In the genomic region with DNA sequence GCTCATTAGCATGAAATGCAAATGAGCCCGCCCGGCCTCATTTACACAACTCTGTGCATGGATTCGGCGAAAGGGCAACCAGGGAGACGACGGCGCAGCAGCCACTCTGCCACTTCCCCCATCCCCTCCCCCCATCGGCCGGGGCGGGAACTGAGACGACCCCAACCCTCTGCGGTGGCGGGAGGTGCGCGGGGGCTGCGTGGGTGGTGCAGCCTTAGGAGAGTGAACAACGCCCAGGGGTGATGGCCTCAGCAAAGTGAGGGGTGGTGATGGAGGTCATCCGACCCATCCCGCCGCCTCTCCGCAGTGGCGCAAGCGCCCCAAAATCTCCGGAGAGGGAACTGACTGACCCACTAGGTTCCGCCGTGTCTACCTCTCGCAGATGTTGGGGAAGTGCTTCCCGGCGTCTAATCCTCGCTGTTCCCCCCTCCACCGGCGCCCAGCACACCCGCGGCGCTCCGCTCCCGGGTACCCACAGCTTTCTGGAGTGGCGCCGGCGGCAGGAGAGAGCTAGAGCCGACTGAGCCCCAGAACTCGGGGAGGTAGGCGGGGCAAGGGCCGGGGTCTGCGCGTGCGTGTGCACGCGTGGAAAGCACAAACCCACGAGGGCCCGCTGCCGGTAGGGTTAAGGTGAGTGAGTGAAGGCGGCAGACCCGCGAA, we compare ENCODE assay signal across 10 cellular contexts. TPM values are rescaled to one million over a fixed set of nuclear protein-coding genes. Genes with fewer than 3 reads are reported as not detected.
A peak's percentile ranks its signal among the peaks of the same experiment; 100 is the strongest.
DNase-seq lines count a peak whose midpoint lies in the region; ATAC-seq and TF ChIP-seq lines count a peak whose summit lies in the region.
"Had no signal": no experiment of that assay in that cellular context is flagged by ENCODE, and none has a peak within 500 bp of the region (broad histone marks: within the 10 kb centered on the region; RNA-seq: fewer than 3 reads in every experiment).

No MANE protein-coding gene starts in this region.

- peak overlapping the region; percentile 51; the same call in 1 of the 2 replicates for H3K9ac ChIP-seq in iPS-20b (ENCODE audit: low read depth, low read length)

- peaks cover 13% of the 10 kb centered on the region; the same call in 1 of the 2 replicates for H3K4me1 ChIP-seq in iPS-20b (ENCODE audit: insufficient read depth, low read length)
- H3K4me1 ChIP-seq in stomach, result peaks cover 37 to 58% (median 43%) of the 10 kb centered on the region in 4 donors

- intact Hi-C loops in activated CD8-positive, alpha-beta T cell treated with anti-CD3 and anti-CD28 coated beads for 36 hours (cut with micrococcal nuclease), result no loop called here
- intact Hi-C loops in stomach (cut with DNase I; ENCODE audit: low total_unique reads), result no loop called here

- no peaks in the 10 kb centered on the region for H3K9me3 Mint-ChIP-seq in activated CD8-positive, alpha-beta T cell treated with anti-CD3 and anti-CD28 coated beads for 36 hours
- H3K9me3 Mint-ChIP-seq in activated CD8-positive, alpha-beta T cell treated with anti-CD3 and anti-CD28 coated beads, Interleukin-2, amount 10 ng/mL, durations not matched to agents 7 days and 5 days (ENCODE audit: insufficient read depth), result no peaks in the 10 kb centered on the region
- H3K9me3 Mint-ChIP-seq in activated T-cell treated with anti-CD3 and anti-CD28 coated beads, Interleukin-2, amount 50 U/mL, for 4 hours, result no peaks in the 10 kb centered on the region

- DNase-seq in activated CD8-positive, alpha-beta T cell treated with anti-CD3 and anti-CD28 coated beads for 36 hours, result peak; percentile 42
- no peak for DNase-seq in activated CD8-positive, alpha-beta T cell treated with anti-CD3 and anti-CD28 coated beads, Interleukin-2, amount 10 ng/mL, durations not matched to agents 7 days and 5 days
- peak; percentile 13 for DNase-seq in activated T-cell treated with anti-CD3 and anti-CD28 coated beads, Interleukin-2, amount 50 U/mL, for 4 hours
- DNase-seq in stomach (no peak), brain microvascular endothelial cell (no peak), omental fat pad (ENCODE audit: low spot score) (no peak), OCI-M1 (lab: John Stamatoyannopoulos, UW) (no peak)

- H3K4me3 ChIP-seq in iPS-20b (ENCODE audit: low read length) (peak overlapping the region; percentile 84), stomach (peak overlapping the region; percentile 20 to 76 (median 40)), brain microvascular endothelial cell (ENCODE audit: low read depth, low read length) (no peak overlapping the region)
- H3K4me3 ChIP-seq: SJSA1 had no signal

- no peak for TF ChIP-seq CTCF in activated CD8-positive, alpha-beta T cell treated with anti-CD3 and anti-CD28 coated beads for 36 hours (IDR thresholded peaks at IDR 0.05)
- TF ChIP-seq CTCF in stomach (IDR thresholded peaks at IDR 0.05), result no peak
- no peak for TF ChIP-seq CTCF in brain microvascular endothelial cell (IDR thresholded peaks at IDR 0.05; ENCODE audit: low read depth, low read length, missing control alignments)
- no peak for TF ChIP-seq CTCF in omental fat pad (IDR thresholded peaks at IDR 0.05)

- CTCF ChIA-PET in activated CD8-positive, alpha-beta T cell treated with anti-CD3 and anti-CD28 coated beads for 36 hours (lab: Charles Lee), result interaction anchor here (0.9 to 2.1 kb wide), 7 partner anchors 8 to 197 kb away, joined by 3 to 6 read pairs (median 3); no protein-coding TSS in a partner anchor
- CTCF ChIA-PET in activated CD8-positive, alpha-beta T cell treated with anti-CD3 and anti-CD28 coated beads, Interleukin-2, amount 10 ng/mL, durations not matched to agents 7 days and 5 days (lab: Charles Lee), result interaction anchor here (1.3 kb wide), 1 partner anchor 17 kb away, joined by 4 read pairs; no protein-coding TSS in a partner anchor

- H3K4me1 Mint-ChIP-seq in activated CD8-positive, alpha-beta T cell treated with anti-CD3 and anti-CD28 coated beads for 36 hours (ENCODE audit: low read depth), result peaks cover 19% of the 10 kb centered on the region
- H3K4me1 Mint-ChIP-seq in activated CD8-positive, alpha-beta T cell treated with anti-CD3 and anti-CD28 coated beads, Interleukin-2, amount 10 ng/mL, durations not matched to agents 7 days and 5 days (ENCODE audit: low read depth), result peaks cover 17% of the 10 kb centered on the region
- peaks cover 22% of the 10 kb centered on the region for H3K4me1 Mint-ChIP-seq in activated T-cell treated with anti-CD3 and anti-CD28 coated beads, Interleukin-2, amount 50 U/mL, for 4 hours (ENCODE audit: low read depth)

- H3K27me3 ChIP-seq in iPS-20b (ENCODE audit: insufficient read depth, low read length) (peaks cover 75% of the 10 kb centered on the region), stomach (peaks cover 6 to 70% (median 53%) of the 10 kb centered on the region in 3 donors), brain microvascular endothelial cell (replicated peaks) (peaks cover 58% of the 10 kb centered on the region)

- in situ Hi-C loops in brain microvascular endothelial cell (cut with HindIII; ENCODE audit: low pct_ligation_motif_present, low sequenced_read_pairs), result loop anchor here (25.0 kb wide), 1 partner anchor 128 kb away; no protein-coding TSS in a partner anchor

- WGBS in stomach, 5 donors, result 1 to 5% (median 3%) methylated on average over 37 to 55 of the region's 55 CpGs

- H3K36me3 Mint-ChIP-seq in activated CD8-positive, alpha-beta T cell treated with anti-CD3 and anti-CD28 coated beads for 36 hours (ENCODE audit: low read depth), result peaks cover 4% of the 10 kb centered on the region
- no peaks in the 10 kb centered on the region for H3K36me3 Mint-ChIP-seq in activated CD8-positive, alpha-beta T cell treated with anti-CD3 and anti-CD28 coated beads, Interleukin-2, amount 10 ng/mL, durations not matched to agents 7 days and 5 days (ENCODE audit: low read depth)
- H3K36me3 Mint-ChIP-seq in activated T-cell treated with anti-CD3 and anti-CD28 coated beads, Interleukin-2, amount 50 U/mL, for 4 hours (ENCODE audit: insufficient read depth), result no peaks in the 10 kb centered on the region

- POLR2A ChIA-PET in activated CD8-positive, alpha-beta T cell treated with anti-CD3 and anti-CD28 coated beads for 36 hours (lab: Charles Lee), result interaction anchor here (0.9 to 1.6 kb wide), 2 partner anchors 80 to 186 kb away, joined by 4 read pairs; partner anchors contain the start of genes EME1, MRPL27 and RSAD1
- POLR2A ChIA-PET in activated CD8-positive, alpha-beta T cell treated with anti-CD3 and anti-CD28 coated beads, Interleukin-2, amount 10 ng/mL, durations not matched to agents 7 days and 5 days (lab: Charles Lee), result interaction anchor here (1.2 kb wide), 1 partner anchor 149 kb away, joined by 3 read pairs; no protein-coding TSS in a partner anchor

- no peak for TF ChIP-seq POLR2A in stomach (IDR thresholded peaks at IDR 0.05)

- peaks cover 46% of the 10 kb centered on the region for H3K27me3 Mint-ChIP-seq in activated CD8-positive, alpha-beta T cell treated with anti-CD3 and anti-CD28 coated beads for 36 hours
- H3K27me3 Mint-ChIP-seq in activated CD8-positive, alpha-beta T cell treated with anti-CD3 and anti-CD28 coated beads, Interleukin-2, amount 10 ng/mL, durations not matched to agents 7 days and 5 days (ENCODE audit: low read depth), result peaks cover 48% of the 10 kb centered on the region
- peaks cover 42% of the 10 kb centered on the region for H3K27me3 Mint-ChIP-seq in activated T-cell treated with anti-CD3 and anti-CD28 coated beads, Interleukin-2, amount 50 U/mL, for 4 hours (ENCODE audit: low read depth)

- H3K27ac ChIP-seq in iPS-20b (ENCODE audit: low read length) (no peak overlapping the region), stomach (no peak overlapping the region), brain microvascular endothelial cell (no peak overlapping the region)
- H3K27ac ChIP-seq: SJSA1 had no signal

- H3K4me3 Mint-ChIP-seq in activated CD8-positive, alpha-beta T cell treated with anti-CD3 and anti-CD28 coated beads for 36 hours, result peak overlapping the region; percentile 62
- no peak overlapping the region for H3K4me3 Mint-ChIP-seq in activated CD8-positive, alpha-beta T cell treated with anti-CD3 and anti-CD28 coated beads, Interleukin-2, amount 10 ng/mL, durations not matched to agents 7 days and 5 days
- peak overlapping the region; percentile 48 for H3K4me3 Mint-ChIP-seq in activated T-cell treated with anti-CD3 and anti-CD28 coated beads, Interleukin-2, amount 50 U/mL, for 4 hours

- ATAC-seq in activated CD8-positive, alpha-beta T cell treated with anti-CD3 and anti-CD28 coated beads for 36 hours, result no peak
- ATAC-seq in activated CD8-positive, alpha-beta T cell treated with anti-CD3 and anti-CD28 coated beads, Interleukin-2, amount 10 ng/mL, durations not matched to agents 7 days and 5 days, result no peak
- ATAC-seq in activated T-cell treated with anti-CD3 and anti-CD28 coated beads, Interleukin-2, amount 50 U/mL, for 4 hours, result no peak
- no peak for ATAC-seq in omental fat pad (ENCODE audit: low FRiP score)

- H3K9me3 ChIP-seq in iPS-20b (ENCODE audit: insufficient read depth, low read depth, low read length) (no peaks in the 10 kb centered on the region), stomach (no peaks in the 10 kb centered on the region)

- H3K36me3 ChIP-seq in iPS-20b (ENCODE audit: insufficient read depth, low read depth, low read length), result no peaks in the 10 kb centered on the region
- peaks cover 3 to 20% (median 16%) of the 10 kb centered on the region in 4 donors for H3K36me3 ChIP-seq in stomach
- no peaks in the 10 kb centered on the region for H3K36me3 ChIP-seq in brain microvascular endothelial cell (replicated peaks)
- H3K36me3 ChIP-seq: SJSA1 had no signal

- no peak for TF ChIP-seq EP300 in stomach (IDR thresholded peaks at IDR 0.05)

- H3K27ac Mint-ChIP-seq in activated CD8-positive, alpha-beta T cell treated with anti-CD3 and anti-CD28 coated beads for 36 hours, result no peak overlapping the region
- H3K27ac Mint-ChIP-seq in activated CD8-positive, alpha-beta T cell treated with anti-CD3 and anti-CD28 coated beads, Interleukin-2, amount 10 ng/mL, durations not matched to agents 7 days and 5 days, result no peak overlapping the region

RNA-seq across cellular contexts. Expression of gene CACNA1G, which starts 1.4 kb away (rescaled TPM):
- total RNA-seq in activated CD8-positive, alpha-beta T cell treated with anti-CD3 and anti-CD28 coated beads for 36 hours, result under 1 TPM in 1 of 2 experiments, not detected in 1; 0.13 TPM
- not detected for total RNA-seq in activated CD8-positive, alpha-beta T cell treated with anti-CD3 and anti-CD28 coated beads, Interleukin-2, amount 10 ng/mL, durations not matched to agents 7 days and 5 days
- under 1 TPM in 1 of 3 donors, not detected in 2; 0.03 TPM for total RNA-seq in activated T-cell treated with anti-CD3 and anti-CD28 coated beads, Interleukin-2, amount 50 U/mL, for 4 hours
- 1 to 10 TPM in 2 of 5 donors, not detected in 3; 2.0 to 3.7 TPM for total RNA-seq in stomach
- under 1 TPM in 2 of 3 donors, not detected in 1; 0.06 to 0.10 TPM for polyA plus RNA-seq in stomach
- 1 to 10 TPM in 2 of 4 donors, under 1 TPM in 2; 0.32 to 3.8 (median 1.2) TPM for total RNA-seq in omental fat pad

RNA-seq across cellular contexts. Expression of gene SPATA20, which starts 12.1 kb away (rescaled TPM):
- total RNA-seq in activated CD8-positive, alpha-beta T cell treated with anti-CD3 and anti-CD28 coated beads for 36 hours, result 10 to 100 TPM; 29.0 to 36.2 TPM
- total RNA-seq in activated CD8-positive, alpha-beta T cell treated with anti-CD3 and anti-CD28 coated beads, Interleukin-2, amount 10 ng/mL, durations not matched to agents 7 days and 5 days, result 10 to 100 TPM; 23.9 to 27.3 TPM
- 10 to 100 TPM in 2 of 3 donors, 1 to 10 TPM in 1; 6.5 to 16.9 (median 13.5) TPM for total RNA-seq in activated T-cell treated with anti-CD3 and anti-CD28 coated beads, Interleukin-2, amount 50 U/mL, for 4 hours
- total RNA-seq in stomach (1,000 to 10,000 TPM in 1 of 5 donors, 100 to 1,000 TPM in 3, 10 to 100 TPM in 1; 45.0 to 1,214 (median 194) TPM), omental fat pad (10 to 100 TPM; 42.8 to 65.1 (median 49.4) TPM)
- polyA plus RNA-seq in stomach, result 10 to 100 TPM; 24.8 to 58.6 (median 40.6) TPM

RNA-seq across cellular contexts. Expression of gene EPN3, which starts 26.6 kb away (rescaled TPM):
- total RNA-seq in activated CD8-positive, alpha-beta T cell treated with anti-CD3 and anti-CD28 coated beads for 36 hours, result not detected
- total RNA-seq in activated CD8-positive, alpha-beta T cell treated with anti-CD3 and anti-CD28 coated beads, Interleukin-2, amount 10 ng/mL, durations not matched to agents 7 days and 5 days, result not detected
- under 1 TPM in 1 of 3 donors, not detected in 2; 0.30 TPM for total RNA-seq in activated T-cell treated with anti-CD3 and anti-CD28 coated beads, Interleukin-2, amount 50 U/mL, for 4 hours
- total RNA-seq in stomach (100 to 1,000 TPM in 2 of 5 donors, 10 to 100 TPM in 2, 1 to 10 TPM in 1; 6.4 to 117 (median 49.5) TPM), omental fat pad (not detected)
- 10 to 100 TPM; 25.9 to 76.3 (median 40.6) TPM for polyA plus RNA-seq in stomach
- polyA plus RNA-seq: BJ had no signal

RNA-seq across cellular contexts. Expression of gene MYCBPAP, which starts 50.8 kb away (rescaled TPM):
- 1 to 10 TPM; 6.7 to 6.9 TPM for total RNA-seq in activated CD8-positive, alpha-beta T cell treated with anti-CD3 and anti-CD28 coated beads for 36 hours
- total RNA-seq in activated CD8-positive, alpha-beta T cell treated with anti-CD3 and anti-CD28 coated beads, Interleukin-2, amount 10 ng/mL, durations not matched to agents 7 days and 5 days, result 1 to 10 TPM; 7.7 to 9.3 TPM
- under 1 TPM; 0.26 to 0.49 (median 0.30) TPM for total RNA-seq in activated T-cell treated with anti-CD3 and anti-CD28 coated beads, Interleukin-2, amount 50 U/mL, for 4 hours
- total RNA-seq in stomach, result 1 to 10 TPM in 3 of 5 donors, not detected in 2; 1.1 to 2.7 (median 2.6) TPM
- under 1 TPM in 2 of 3 donors, not detected in 1; 0.25 to 0.31 TPM for polyA plus RNA-seq in stomach
- 1 to 10 TPM in 2 of 4 donors, under 1 TPM in 1, not detected in 1; 0.36 to 1.9 (median 1.0) TPM for total RNA-seq in omental fat pad
- total RNA-seq: SJSA1 had no signal

Comparison
In these comparisons a context has a peak if more than half of its experiments do, and no peak if none do; other contexts are left out.
1. DNase-seq: peak in activated CD8-positive, alpha-beta T cell treated with anti-CD3 and anti-CD28 coated beads for 36 hours (single experiment) and activated T-cell treated with anti-CD3 and anti-CD28 coated beads, Interleukin-2, amount 50 U/mL, for 4 hours (single experiment); none in activated CD8-positive, alpha-beta T cell treated with anti-CD3 and anti-CD28 coated beads, Interleukin-2, amount 10 ng/mL, durations not matched to agents 7 days and 5 days (single experiment), stomach (single experiment), brain microvascular endothelial cell (single experiment), omental fat pad (single experiment) and OCI-M1 (single experiment).
2. RNA of gene EPN3, which starts 26.6 kb away (total RNA-seq): 6.4 to 117 TPM in stomach; 0.30 TPM in activated T-cell treated with anti-CD3 and anti-CD28 coated beads, Interleukin-2, amount 50 U/mL, for 4 hours, not detected in omental fat pad, not detected in activated CD8-positive, alpha-beta T cell treated with anti-CD3 and anti-CD28 coated beads, Interleukin-2, amount 10 ng/mL, durations not matched to agents 7 days and 5 days and not detected in activated CD8-positive, alpha-beta T cell treated with anti-CD3 and anti-CD28 coated beads for 36 hours; every median in the first group is over 4 times any median in the second.